ENCODE assay signal across 12 cellular contexts in genomic region chr3:123688241-123688747, GRCh38.
DNase-seq lines count a peak whose midpoint lies in the region; ATAC-seq and TF ChIP-seq lines count a peak whose summit lies in the region.
"Had no signal": no experiment of that assay in that cellular context is flagged by ENCODE, and none has a peak within 500 bp of the region (broad histone marks: within the 10 kb centered on the region; RNA-seq: fewer than 3 reads in every experiment).

No MANE protein-coding gene starts in this region.

- H3K9ac ChIP-seq in stomach smooth muscle (ENCODE audit: low read length in 2 of 2) = peak overlapping the region in 1 of 2 donors; percentile 17

- peak overlapping the region; percentile 7; the same call in 1 of the 2 replicates for H3K27ac Mint-ChIP-seq in GM23338
- no peak overlapping the region for H3K27ac Mint-ChIP-seq in activated CD4-positive, alpha-beta memory T cell treated with anti-CD3 and anti-CD28 coated beads for 36 hours

- ATAC-seq in GM23338 = no peak

- intact Hi-C loops in OCI-LY7 (cut with micrococcal nuclease; ENCODE audit: unreplicated experiment) = no loop called here
- intact Hi-C loops in activated CD4-positive, alpha-beta memory T cell treated with anti-CD3 and anti-CD28 coated beads for 36 hours (cut with micrococcal nuclease) = no loop called here

- H3K9me3 ChIP-seq in stomach smooth muscle (ENCODE audit: control insufficient read depth in 2 of 2, low read length in 2 of 2) = no peaks in the 10 kb centered on the region
- H3K9me3 ChIP-seq in OCI-LY7 (ENCODE audit: low read length) = no peaks in the 10 kb centered on the region
- H3K9me3 ChIP-seq: testis had no signal

- no peak overlapping the region for H3K4me3 Mint-ChIP-seq in GM23338
- H3K4me3 Mint-ChIP-seq in activated CD4-positive, alpha-beta memory T cell treated with anti-CD3 and anti-CD28 coated beads for 36 hours = no peak overlapping the region

- H3K9me3 Mint-ChIP-seq in GM23338 = no peaks in the 10 kb centered on the region
- H3K9me3 Mint-ChIP-seq in activated CD4-positive, alpha-beta memory T cell treated with anti-CD3 and anti-CD28 coated beads for 36 hours = no peaks in the 10 kb centered on the region

- CTCF ChIA-PET in OCI-LY7 (lab: Charles Lee; ENCODE audit: unreplicated experiment) = no interaction called here
- CTCF ChIA-PET in activated CD4-positive, alpha-beta memory T cell treated with anti-CD3 and anti-CD28 coated beads for 36 hours (lab: Charles Lee) = no interaction called here

- H3K27me3 Mint-ChIP-seq in GM23338 (ENCODE audit: insufficient read depth, low read depth, poor library complexity) = peaks cover 1% of the 10 kb centered on the region
- no peaks in the 10 kb centered on the region for H3K27me3 Mint-ChIP-seq in activated CD4-positive, alpha-beta memory T cell treated with anti-CD3 and anti-CD28 coated beads for 36 hours

- H3K9me2 ChIP-seq in GM23338 (ENCODE audit: insufficient read depth) (no peaks in the 10 kb centered on the region), OCI-LY7 (ENCODE audit: insufficient read depth, low read length) (no peaks in the 10 kb centered on the region)

- BruUV-seq in OCI-LY7 (replicated peaks; lab: Mats Ljungman, UMichigan) = no TSS peak

- TF ChIP-seq CTCF in GM23338 (conservative IDR thresholded peaks at IDR 0.05; ENCODE audit: low read depth in 2 of 2) = no peak
- no peak for TF ChIP-seq CTCF in OCI-LY7 (conservative IDR thresholded peaks at IDR 0.05; ENCODE audit: low read length)

- H3F3A ChIP-seq in GM23338 (replicated peaks; ENCODE audit: low read depth) = no peaks in the 10 kb centered on the region

- no peak overlapping the region for H3K27ac ChIP-seq in GM23338 (ENCODE audit: low read depth)
- H3K27ac ChIP-seq in stomach smooth muscle (ENCODE audit: low read length) = peak overlapping the region; percentile 98
- H3K27ac ChIP-seq in OCI-LY7 (ENCODE audit: low read depth, low read length, poor library complexity, severe bottlenecking) = no peak overlapping the region

- no peaks in the 10 kb centered on the region for H3K79me2 ChIP-seq in GM23338 (replicated peaks; ENCODE audit: insufficient read depth)
- H3K79me2 ChIP-seq in OCI-LY7 (ENCODE audit: insufficient read depth, low read depth, low read length) = no peaks in the 10 kb centered on the region

- no peak overlapping the region for H3K4me3 ChIP-seq in GM23338
- peak overlapping the region in 1 of 2 donors; percentile 37 for H3K4me3 ChIP-seq in stomach smooth muscle (ENCODE audit: low read length in 2 of 2)
- H3K4me3 ChIP-seq in OCI-LY7 (ENCODE audit: low read depth, low read length, poor library complexity, severe bottlenecking) = no peak overlapping the region
- H3K4me3 ChIP-seq: testis had no signal

- H3K4me1 Mint-ChIP-seq in GM23338 = peaks cover 21% of the 10 kb centered on the region
- no peaks in the 10 kb centered on the region for H3K4me1 Mint-ChIP-seq in activated CD4-positive, alpha-beta memory T cell treated with anti-CD3 and anti-CD28 coated beads for 36 hours (ENCODE audit: low read depth)

- H3K36me3 ChIP-seq in GM23338 (ENCODE audit: insufficient read depth) (no peaks in the 10 kb centered on the region), stomach smooth muscle (ENCODE audit: control insufficient read depth in 2 of 2, insufficient read depth in 2 of 2, low read length in 2 of 2) (peaks cover 61 to 77% of the 10 kb centered on the region in 2 donors), OCI-LY7 (ENCODE audit: insufficient read depth, low read length) (no peaks in the 10 kb centered on the region)

- no peak overlapping the region for H3K4me2 ChIP-seq in GM23338
- H3K4me2 ChIP-seq in OCI-LY7 (ENCODE audit: low read length) = no peak overlapping the region

- no peaks in the 10 kb centered on the region; the same call in 2 of the 3 replicates for H3K36me3 Mint-ChIP-seq in GM23338 (ENCODE audit: low read depth)
- H3K36me3 Mint-ChIP-seq in activated CD4-positive, alpha-beta memory T cell treated with anti-CD3 and anti-CD28 coated beads for 36 hours = no peaks in the 10 kb centered on the region

- H3K27me3 ChIP-seq in GM23338 (ENCODE audit: insufficient read depth) = no peaks in the 10 kb centered on the region
- no peaks in the 10 kb centered on the region for H3K27me3 ChIP-seq in stomach smooth muscle (ENCODE audit: control insufficient read depth in 1 of 2, insufficient read depth in 2 of 2, low read length in 2 of 2)
- H3K27me3 ChIP-seq: testis had no signal

- H2AFZ ChIP-seq in GM23338 (no peak overlapping the region), OCI-LY7 (ENCODE audit: low read length) (no peak overlapping the region)

- H4K20me1 ChIP-seq in GM23338 (replicated peaks; ENCODE audit: insufficient read depth) (no peaks in the 10 kb centered on the region), OCI-LY7 (ENCODE audit: insufficient read depth, low read length) (no peaks in the 10 kb centered on the region)

- POLR2A ChIA-PET in OCI-LY7 (lab: Charles Lee) = no interaction called here
- POLR2A ChIA-PET in activated CD4-positive, alpha-beta memory T cell treated with anti-CD3 and anti-CD28 coated beads for 36 hours (lab: Charles Lee) = no interaction called here

- DNase-seq in GM23338 (ENCODE audit: low spot score) (no peak), amniotic stem cell (lab: John Stamatoyannopoulos, UW) (peak; percentile 57), glomerular visceral epithelial cell (ENCODE audit: extremely low spot score) (peak; percentile 88), activated gamma-delta T cell (lab: John Stamatoyannopoulos, UW) (no peak), OCI-LY7 (ENCODE audit: low spot score) (no peak)
- no peak for DNase-seq in central memory CD4-positive, alpha-beta T cell
- no peak for DNase-seq in activated CD4-positive, alpha-beta memory T cell treated with anti-CD3 and anti-CD28 coated beads for 36 hours
- DNase-seq: erythroblast, nucleus accumbens, Right ventricle myocardium superior, testis had no signal

- H3K4me1 ChIP-seq in GM23338 (ENCODE audit: insufficient read depth) (peaks cover 5% of the 10 kb centered on the region; the same call in 1 of the 2 replicates), stomach smooth muscle (ENCODE audit: control insufficient read depth, insufficient read depth, low read length) (peaks cover 98% of the 10 kb centered on the region), OCI-LY7 (ENCODE audit: insufficient read depth, low read length, poor library complexity, severe bottlenecking) (no peaks in the 10 kb centered on the region)

TF ChIP-seq in GM23338, 12 proteins besides CTCF, POLR2A, EP300 and RAD21 (continues in another document):
- TF ChIP-seq STAT1 (IDR thresholded peaks at IDR 0.05; ENCODE audit: unreplicated experiment) = no peak
- TF ChIP-seq CREB1 (CRISPR knock-in tag; IDR thresholded peaks at IDR 0.05; ENCODE audit: low read depth) = no peak
- TF ChIP-seq ZNF114 (CRISPR knock-in tag; IDR thresholded peaks at IDR 0.05) = no peak
- no peak for TF ChIP-seq REST (IDR thresholded peaks at IDR 0.05; ENCODE audit: unreplicated experiment)
- TF ChIP-seq EZH2 (IDR thresholded peaks at IDR 0.05; ENCODE audit: low read depth, unreplicated experiment) = no peak
- TF ChIP-seq JUNB (IDR thresholded peaks at IDR 0.05; ENCODE audit: unreplicated experiment) = no peak

Comparison
In these comparisons a context has a peak if more than half of its experiments do, and no peak if none do; other contexts are left out.
1. DNase-seq: peak in amniotic stem cell (single experiment) and glomerular visceral epithelial cell (single experiment); none in GM23338 (single experiment), central memory CD4-positive, alpha-beta T cell (single experiment), activated gamma-delta T cell (single experiment), OCI-LY7 (single experiment) and activated CD4-positive, alpha-beta memory T cell treated with anti-CD3 and anti-CD28 coated beads for 36 hours (single experiment).